In genomic region chr5:95858661-95859326, GRCh38 we compare ENCODE assay signal across 1 cellular context.
A peak's percentile ranks its signal among the peaks of the same experiment; 100 is the strongest.
TF ChIP-seq lines count a peak whose summit lies in the region.

No MANE protein-coding gene starts in this region.

TF ChIP-seq in IMR-90, 13 proteins besides CTCF, POLR2A, EP300 and RAD21 (continued from another document):
- TF ChIP-seq BHLHE40 (IDR thresholded peaks at IDR 0.05; ENCODE audit: low read depth, low read length) (peak; percentile 81; the same call in 1 of the 2 replicates), RFX5 (IDR thresholded peaks at IDR 0.05; ENCODE audit: low read depth, low read length) (no peak), CHD1 (IDR thresholded peaks at IDR 0.05; ENCODE audit: low read depth, low read length) (no peak), USF2 (IDR thresholded peaks at IDR 0.05; ENCODE audit: low read depth, low read length) (peak; percentile 38; the same call in 1 of the 2 replicates), SMC3 (IDR thresholded peaks at IDR 0.05; ENCODE audit: low read depth, low read length) (peak; percentile 93)
TF ChIP-seq in IMR-90: peak in this region for 10.
